8 cellular contexts compared by ENCODE assay signal in the genomic region with DNA sequence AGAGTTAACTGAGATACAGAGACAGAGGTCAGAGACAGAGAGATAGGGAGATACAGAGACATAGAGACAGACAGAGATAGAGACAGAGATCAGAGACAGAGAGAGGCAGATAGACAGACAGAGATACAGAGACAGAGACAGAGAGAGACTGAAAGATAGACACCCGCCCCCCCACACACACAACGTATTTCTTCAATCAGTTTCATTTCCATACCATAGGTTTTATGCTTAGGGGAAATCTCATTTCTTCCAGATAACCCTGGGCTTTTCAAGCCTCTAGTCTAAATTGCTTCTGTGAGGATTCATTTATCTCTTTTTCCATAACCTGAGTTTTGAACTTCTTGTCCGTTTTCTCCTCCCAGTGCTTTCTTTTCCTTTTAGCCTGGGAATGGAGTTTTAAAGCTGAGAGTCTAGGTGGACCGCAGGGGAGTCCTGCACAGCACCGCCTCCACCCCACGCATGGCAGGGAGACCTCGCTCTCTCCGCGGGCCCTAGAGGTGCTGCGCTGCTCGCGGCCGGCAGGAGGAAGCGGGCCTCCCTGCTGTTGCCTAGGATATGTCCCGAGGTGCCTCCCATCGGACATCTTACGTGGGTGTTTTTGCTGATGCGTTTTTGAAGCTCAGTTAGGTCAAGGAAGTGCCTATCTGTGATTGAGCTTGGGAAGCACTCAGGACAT.
DNase-seq lines count a peak whose midpoint lies in the region; FAIRE-seq and TF ChIP-seq lines count a peak whose summit lies in the region.

No MANE protein-coding gene starts in this region.

- in situ Hi-C loops in HAP-1 (cut with MboI; ENCODE audit: low sequenced_read_pairs) = no loop called here

- H3K79me2 ChIP-seq in endothelial cell of umbilical vein (ENCODE audit: control insufficient read depth, insufficient read depth, low read length) = no peaks in the 10 kb centered on the region

- BruUV-seq in endothelial cell of umbilical vein (replicated peaks; lab: Mats Ljungman, UMichigan) = no TSS peak

- H3K27me3 ChIP-seq in HAP-1 (ENCODE audit: low read depth) (no peaks in the 10 kb centered on the region), endothelial cell of umbilical vein (ENCODE audit: control insufficient read depth in 2 of 2, insufficient read depth in 2 of 2, low read length in 2 of 2) (no peaks in the 10 kb centered on the region), tibial artery (peaks cover 0 to 17% of the 10 kb centered on the region in 2 donors)

- H3K27ac Mint-ChIP-seq in activated CD4-positive, alpha-beta T cell treated with anti-CD3 and anti-CD28 coated beads, Interleukin-2, amount 10 ng/mL, durations not matched to agents 7 days and 5 days = no peak overlapping the region

- H3K9me3 ChIP-seq in HAP-1 (no peaks in the 10 kb centered on the region), endothelial cell of umbilical vein (replicated peaks; ENCODE audit: control insufficient read depth, insufficient read depth, low read length) (no peaks in the 10 kb centered on the region), tibial artery (no peaks in the 10 kb centered on the region)

- no peaks in the 10 kb centered on the region for H4K20me1 ChIP-seq in endothelial cell of umbilical vein (replicated peaks; ENCODE audit: control insufficient read depth, extremely low read depth, insufficient read depth, low read length)

- TF ChIP-seq CTCF in endothelial cell of umbilical vein (IDR thresholded peaks at IDR 0.05; ENCODE audit: extremely low read depth in 1 of 2, insufficient read depth in 1 of 2, low read depth in 1 of 2, low read length in 2 of 2) = peak in 1 of 2 donors; percentile 38
- peak in 1 of 2 experiments; percentile 37 for TF ChIP-seq CTCF in tibial artery (IDR thresholded peaks at IDR 0.05)

- POLR2A ChIA-PET in activated CD4-positive, alpha-beta T cell treated with anti-CD3 and anti-CD28 coated beads, Interleukin-2, amount 10 ng/mL, durations not matched to agents 7 days and 5 days (lab: Charles Lee) = no interaction called here
- POLR2A ChIA-PET in endothelial cell of umbilical vein (lab: Charles Lee) = no interaction called here

- H2AFZ ChIP-seq in endothelial cell of umbilical vein (ENCODE audit: low read depth, low read length) = peak overlapping the region; percentile 53

- no peak overlapping the region for H3K9ac ChIP-seq in endothelial cell of umbilical vein (replicated peaks; ENCODE audit: extremely low read depth, insufficient read depth, low read length)

- DNase-seq in NCI-H2081 (lab: John Stamatoyannopoulos, UW) (peak; percentile 55 to 60), NCI-H2081 treated with DMSO at 0.1 percent for 48 hours (lab: John Stamatoyannopoulos, UW) (no peak), HAP-1 (ENCODE audit: low spot score in 2 of 2) (peak; percentile 19 to 61), NCI-H128 (lab: John Stamatoyannopoulos, UW; ENCODE audit: unreplicated experiment) (peak; percentile 11), endothelial cell of umbilical vein (ENCODE audit: low read depth, low spot score) (no peak), myocyte (ENCODE audit: low read depth) (peak; percentile 39), tibial artery (peak; percentile 50 to 73)
- DNase-seq in activated CD4-positive, alpha-beta T cell treated with anti-CD3 and anti-CD28 coated beads, Interleukin-2, amount 10 ng/mL, durations not matched to agents 7 days and 5 days = peak; percentile 48

- H3K4me1 ChIP-seq in HAP-1 = no peaks in the 10 kb centered on the region
- H3K4me1 ChIP-seq in endothelial cell of umbilical vein (ENCODE audit: control insufficient read depth, extremely low read depth, insufficient read depth, low read length) = no peaks in the 10 kb centered on the region
- H3K4me1 ChIP-seq in tibial artery = peaks cover 0 to 13% (median 9%) of the 10 kb centered on the region in 4 donors

- peaks cover 34% of the 10 kb centered on the region for H3K27me3 Mint-ChIP-seq in activated CD4-positive, alpha-beta T cell treated with anti-CD3 and anti-CD28 coated beads, Interleukin-2, amount 10 ng/mL, durations not matched to agents 7 days and 5 days

- CTCF ChIA-PET in activated CD4-positive, alpha-beta T cell treated with anti-CD3 and anti-CD28 coated beads, Interleukin-2, amount 10 ng/mL, durations not matched to agents 7 days and 5 days (lab: Charles Lee) = interaction anchor here (0.8 to 1.5 kb wide), 5 partner anchors 12 to 1716 kb away, joined by 3 to 5 read pairs (median 3); no protein-coding TSS in a partner anchor
- CTCF ChIA-PET in endothelial cell of umbilical vein (lab: Charles Lee) = interaction anchor here (0.6 to 1.7 kb wide), 13 partner anchors 9 to 1005 kb away, joined by 3 to 11 read pairs (median 4); no protein-coding TSS in a partner anchor

- H3K36me3 Mint-ChIP-seq in activated CD4-positive, alpha-beta T cell treated with anti-CD3 and anti-CD28 coated beads, Interleukin-2, amount 10 ng/mL, durations not matched to agents 7 days and 5 days (ENCODE audit: low read depth) = no peaks in the 10 kb centered on the region

- H3K9me3 Mint-ChIP-seq in activated CD4-positive, alpha-beta T cell treated with anti-CD3 and anti-CD28 coated beads, Interleukin-2, amount 10 ng/mL, durations not matched to agents 7 days and 5 days = no peaks in the 10 kb centered on the region

- H3K4me1 Mint-ChIP-seq in activated CD4-positive, alpha-beta T cell treated with anti-CD3 and anti-CD28 coated beads, Interleukin-2, amount 10 ng/mL, durations not matched to agents 7 days and 5 days = peaks cover 20% of the 10 kb centered on the region

- TF ChIP-seq POLR2A in endothelial cell of umbilical vein (IDR thresholded peaks at IDR 0.05; ENCODE audit: low read depth, low read length) = no peak

- no peaks in the 10 kb centered on the region for H3K9me1 ChIP-seq in endothelial cell of umbilical vein (replicated peaks; ENCODE audit: control insufficient read depth, extremely low read depth, insufficient read depth, low read length)

- dilution Hi-C loops in endothelial cell of umbilical vein (cut with MboI; ENCODE audit: extremely low pct_ligation_motif_present, low sequenced_read_pairs) = no loop called here

- no peak overlapping the region for H3K27ac ChIP-seq in endothelial cell of umbilical vein (ENCODE audit: insufficient read depth, low read depth, low read length)
- no peak overlapping the region for H3K27ac ChIP-seq in tibial artery

- H3K4me3 ChIP-seq in HAP-1 = no peak overlapping the region
- peak overlapping the region in 1 of 3 experiments; percentile 44 for H3K4me3 ChIP-seq in endothelial cell of umbilical vein (replicated peaks in 1 of 3; ENCODE audit: insufficient read depth in 1 of 3, low read depth in 1 of 3, low read length in 3 of 3)
- H3K4me3 ChIP-seq in tibial artery = peak overlapping the region; percentile 32 to 44

- peak overlapping the region; percentile 79 for H3K4me2 ChIP-seq in endothelial cell of umbilical vein (ENCODE audit: insufficient read depth, low read length)

- no peaks in the 10 kb centered on the region for H3K36me3 ChIP-seq in HAP-1 (replicated peaks)
- no peaks in the 10 kb centered on the region for H3K36me3 ChIP-seq in endothelial cell of umbilical vein (ENCODE audit: control insufficient read depth in 2 of 2, extremely low read depth in 1 of 2, insufficient read depth in 2 of 2, low read length in 2 of 2)
- no peaks in the 10 kb centered on the region for H3K36me3 ChIP-seq in tibial artery

- H3K4me3 Mint-ChIP-seq in activated CD4-positive, alpha-beta T cell treated with anti-CD3 and anti-CD28 coated beads, Interleukin-2, amount 10 ng/mL, durations not matched to agents 7 days and 5 days = peak overlapping the region; percentile 79

- no peak for FAIRE-seq in endothelial cell of umbilical vein (lab: Jason Lieb, UNC)

- intact Hi-C loops in endothelial cell of umbilical vein (cut with micrococcal nuclease) (loop anchor here (1.0 to 5.0 kb wide), 3 partner anchors 40 to 477 kb away; a partner anchor contains a TSS), tibial artery (cut with DNase I; ENCODE audit: low total_unique reads) (loop anchor here (2.0 kb wide), 1 partner anchor 479 kb away; no protein-coding TSS in a partner anchor)

TF ChIP-seq in endothelial cell of umbilical vein, 7 proteins besides CTCF, POLR2A, EP300 and RAD21:
- no peak for TF ChIP-seq GATA2 (IDR thresholded peaks at IDR 0.05; ENCODE audit: insufficient read depth, insufficient read length, low read depth, low read length)
- no peak for TF ChIP-seq MYC (IDR thresholded peaks at IDR 0.05; ENCODE audit: low read depth, low read length)
- TF ChIP-seq EZH2 (IDR thresholded peaks at IDR 0.05; ENCODE audit: borderline replicate concordance, low read depth, low read length, severe bottlenecking) = no peak
- no peak for TF ChIP-seq JUN (IDR thresholded peaks at IDR 0.05; ENCODE audit: borderline replicate concordance, insufficient read depth, insufficient read length, low read depth)
- TF ChIP-seq POLR2AphosphoS5 (IDR thresholded peaks at IDR 0.05; ENCODE audit: insufficient read depth, low read depth, low read length) = no peak
- TF ChIP-seq, protein P1, sequence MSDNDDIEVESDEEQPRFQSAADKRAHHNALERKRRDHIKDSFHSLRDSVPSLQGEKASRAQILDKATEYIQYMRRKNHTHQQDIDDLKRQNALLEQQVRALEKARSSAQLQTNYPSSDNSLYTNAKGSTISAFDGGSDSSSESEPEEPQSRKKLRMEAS (IDR thresholded peaks at IDR 0.05; ENCODE audit: insufficient read depth, insufficient read length) = no peak
- TF ChIP-seq FOS (IDR thresholded peaks at IDR 0.05; ENCODE audit: borderline replicate concordance, insufficient read depth, low read length) = no peak

Comparison
In these comparisons a context has a peak if more than half of its experiments do, and no peak if none do; other contexts are left out.
1. DNase-seq: peak in NCI-H2081 (2 of 2), HAP-1 (2 of 2), NCI-H128 (single experiment), activated CD4-positive, alpha-beta T cell treated with anti-CD3 and anti-CD28 coated beads, Interleukin-2, amount 10 ng/mL, durations not matched to agents 7 days and 5 days (single experiment), myocyte (single experiment) and tibial artery (2 of 2); none in NCI-H2081 treated with DMSO at 0.1 percent for 48 hours (single experiment) and endothelial cell of umbilical vein (single experiment).